14 cellular contexts compared by ENCODE assay signal in the genomic region with DNA sequence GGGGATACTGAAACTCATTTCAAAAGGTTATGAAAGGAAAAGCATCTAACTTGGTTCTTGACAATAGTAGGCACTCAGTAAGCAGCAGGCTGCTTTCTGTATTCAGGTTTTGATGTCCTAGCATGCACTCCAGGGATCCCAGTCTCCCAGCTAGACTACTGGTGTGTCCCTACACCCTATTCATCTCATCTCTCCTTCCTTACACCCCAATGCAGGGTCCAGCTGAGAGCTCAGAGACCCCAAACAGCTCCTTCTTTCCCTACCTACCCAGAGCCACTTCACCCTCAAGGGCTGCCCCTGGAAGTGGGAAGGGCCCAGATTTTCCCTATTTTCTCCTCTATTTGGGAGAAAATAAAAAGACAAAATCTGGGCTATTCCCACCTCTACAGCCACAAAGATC.
"Had no signal": no experiment of that assay in that cellular context is flagged by ENCODE, and none has a peak within 500 bp of the region (broad histone marks: within the 10 kb centered on the region; RNA-seq: fewer than 3 reads in every experiment).

No MANE protein-coding gene starts in this region.

- H3K36me3 ChIP-seq: esophagus squamous epithelium, stomach had no signal

- H3K27me3 Mint-ChIP-seq: activated CD4-positive, alpha-beta memory T cell treated with anti-CD3 and anti-CD28 coated beads, Interleukin-2, amount 10 ng/mL, durations not matched to agents 7 days and 5 days; activated naive CD8-positive, alpha-beta T cell treated with anti-CD3 and anti-CD28 coated beads, Interleukin-2, amount 50 U/mL, for 24 hours had no signal

- FAIRE-seq: small intestine had no signal

- H3K9me3 Mint-ChIP-seq: activated B cell treated with CpG ODN at 0.5 μM for 24 hours; activated CD4-positive, alpha-beta memory T cell treated with anti-CD3 and anti-CD28 coated beads, Interleukin-2, amount 10 ng/mL, durations not matched to agents 7 days and 5 days; activated naive CD4-positive, alpha-beta T cell treated with anti-CD3 and anti-CD28 coated beads for 36 hours; activated naive CD8-positive, alpha-beta T cell treated with anti-CD3 and anti-CD28 coated beads, Interleukin-2, amount 50 U/mL, for 24 hours; activated T-cell treated with anti-CD3 and anti-CD28 coated beads, Interleukin-2, amount 50 U/mL, for 24 hours; dendritic cell treated with granulocyte-macrophage colony-stimulating factor and Interleukin-4, amounts not matched to agents 40 ng/mL and 50 ng/mL, for 4 days; immature natural killer cell; T-cell had no signal

- H3K27ac Mint-ChIP-seq: activated B cell treated with CpG ODN at 0.5 μM for 24 hours; activated CD4-positive, alpha-beta memory T cell treated with anti-CD3 and anti-CD28 coated beads, Interleukin-2, amount 10 ng/mL, durations not matched to agents 7 days and 5 days; activated naive CD4-positive, alpha-beta T cell treated with anti-CD3 and anti-CD28 coated beads for 36 hours; activated T-cell treated with anti-CD3 and anti-CD28 coated beads, Interleukin-2, amount 50 U/mL, for 24 hours; nephron progenitor cell had no signal

- H3K36me3 Mint-ChIP-seq: activated CD8-positive, alpha-beta memory T cell treated with anti-CD3 and anti-CD28 coated beads, Interleukin-2, amount 10 ng/mL, durations not matched to agents 7 days and 5 days; immature natural killer cell; T-cell had no signal

- H3K9me3 ChIP-seq: esophagus squamous epithelium, psoas muscle, stomach had no signal
